Comparison of ENCODE assay signal across 8 cellular contexts in genomic region chr2:86851581-86851980, GRCh38. TPM values are rescaled to one million over a fixed set of nuclear protein-coding genes. Genes with fewer than 3 reads are reported as not detected.
DNase-seq lines count a peak whose midpoint lies in the region; ATAC-seq and TF ChIP-seq lines count a peak whose summit lies in the region.
"Not testable (repeated sequence)": the region's sequence is repeated elsewhere in the genome, so short reads cannot be mapped to it uniquely, and the experiment has no call there.
"Had no signal": no experiment of that assay in that cellular context is flagged by ENCODE, and none has a peak within 500 bp of the region (broad histone marks: within the 10 kb centered on the region; RNA-seq: fewer than 3 reads in every experiment).

No MANE protein-coding gene starts in this region.

- H3K4me1 ChIP-seq in CD8-positive, alpha-beta memory T cell (ENCODE audit: insufficient read depth, low read length), result not testable (repeated sequence)

- H3K27ac ChIP-seq in CD8-positive, alpha-beta memory T cell (ENCODE audit: low read depth, low read length), result not testable (repeated sequence)
- H3K27ac ChIP-seq in KOPT-K1 (ENCODE audit: low read depth, low read length, poor library complexity, severe bottlenecking), result peak overlapping the region; percentile 62

- H3K27ac Mint-ChIP-seq in CD8-positive, alpha-beta memory T cell, result peak overlapping the region in 7 of 8 donors; percentile 60 to 92 (median 75)
- peak overlapping the region; percentile 78 for H3K27ac Mint-ChIP-seq in activated T-cell treated with anti-CD3 and anti-CD28 coated beads, Interleukin-2, amount 50 U/mL, for 24 hours
- H3K27ac Mint-ChIP-seq in activated naive CD8-positive, alpha-beta T cell treated with anti-CD3 and anti-CD28 coated beads, Interleukin-2, amount 50 U/mL, for 24 hours, result peak overlapping the region; percentile 83
- H3K27ac Mint-ChIP-seq in neural crest cell (ENCODE audit: unreplicated experiment), result peak overlapping the region; percentile 35
- peak overlapping the region; percentile 88 for H3K27ac Mint-ChIP-seq in stimulated activated naive CD8-positive, alpha-beta T cell treated with anti-CD3 and anti-CD28 coated beads, Interleukin-15, Interleukin-2, amounts not matched to agents 100 ng/mL and 50 ng/mL, for 24 hours

- peak; percentile 61 for ATAC-seq in activated naive CD8-positive, alpha-beta T cell treated with anti-CD3 and anti-CD28 coated beads, Interleukin-2, amount 50 U/mL, for 24 hours

- peak overlapping the region in 2 of 7 donors; percentile 37 to 41 for H3K4me3 Mint-ChIP-seq in CD8-positive, alpha-beta memory T cell
- not testable (repeated sequence) for H3K4me3 Mint-ChIP-seq in activated T-cell treated with anti-CD3 and anti-CD28 coated beads, Interleukin-2, amount 50 U/mL, for 24 hours; activated naive CD8-positive, alpha-beta T cell treated with anti-CD3 and anti-CD28 coated beads, Interleukin-2, amount 50 U/mL, for 24 hours; neural crest cell
- H3K4me3 Mint-ChIP-seq in stimulated activated naive CD8-positive, alpha-beta T cell treated with anti-CD3 and anti-CD28 coated beads, Interleukin-15, Interleukin-2, amounts not matched to agents 100 ng/mL and 50 ng/mL, for 24 hours, result peak overlapping the region; percentile 49

- peaks cover 22 to 59% (median 38%) of the 10 kb centered on the region in 3 donors for H3K4me1 Mint-ChIP-seq in CD8-positive, alpha-beta memory T cell
- H3K4me1 Mint-ChIP-seq in activated T-cell treated with anti-CD3 and anti-CD28 coated beads, Interleukin-2, amount 50 U/mL, for 24 hours (ENCODE audit: low read depth), result peaks cover 28% of the 10 kb centered on the region
- H3K4me1 Mint-ChIP-seq in activated naive CD8-positive, alpha-beta T cell treated with anti-CD3 and anti-CD28 coated beads, Interleukin-2, amount 50 U/mL, for 24 hours, result peaks cover 49% of the 10 kb centered on the region
- not testable (repeated sequence) for H3K4me1 Mint-ChIP-seq in neural crest cell
- H3K4me1 Mint-ChIP-seq in stimulated activated naive CD8-positive, alpha-beta T cell treated with anti-CD3 and anti-CD28 coated beads, Interleukin-15, Interleukin-2, amounts not matched to agents 100 ng/mL and 50 ng/mL, for 24 hours (ENCODE audit: low read depth), result peaks cover 51% of the 10 kb centered on the region

- not testable (repeated sequence) for H3K9me3 Mint-ChIP-seq in CD8-positive, alpha-beta memory T cell; activated T-cell treated with anti-CD3 and anti-CD28 coated beads, Interleukin-2, amount 50 U/mL, for 24 hours; activated naive CD8-positive, alpha-beta T cell treated with anti-CD3 and anti-CD28 coated beads, Interleukin-2, amount 50 U/mL, for 24 hours; neural crest cell; stimulated activated naive CD8-positive, alpha-beta T cell treated with anti-CD3 and anti-CD28 coated beads, Interleukin-15, Interleukin-2, amounts not matched to agents 100 ng/mL and 50 ng/mL, for 24 hours

- POLR2A ChIA-PET in CD8-positive, alpha-beta memory T cell (lab: Charles Lee), result not testable (repeated sequence)

- H3K9me3 ChIP-seq in CD8-positive, alpha-beta memory T cell (ENCODE audit: low read length); KOPT-K1 (ENCODE audit: insufficient read depth, low read length, poor library complexity, severe bottlenecking): not testable (repeated sequence)

- not testable (repeated sequence) for H3K36me3 ChIP-seq in CD8-positive, alpha-beta memory T cell (ENCODE audit: insufficient read depth, low read length); KOPT-K1 (ENCODE audit: insufficient read depth, low read length)

- H3K36me3 Mint-ChIP-seq in CD8-positive, alpha-beta memory T cell, result peaks cover 0 to 65% (median 4%) of the 10 kb centered on the region in 3 donors
- peaks cover 33% of the 10 kb centered on the region for H3K36me3 Mint-ChIP-seq in activated T-cell treated with anti-CD3 and anti-CD28 coated beads, Interleukin-2, amount 50 U/mL, for 24 hours (ENCODE audit: low read depth)
- peaks cover 29% of the 10 kb centered on the region for H3K36me3 Mint-ChIP-seq in activated naive CD8-positive, alpha-beta T cell treated with anti-CD3 and anti-CD28 coated beads, Interleukin-2, amount 50 U/mL, for 24 hours (ENCODE audit: low read depth)
- H3K36me3 Mint-ChIP-seq in neural crest cell (ENCODE audit: low read depth), result not testable (repeated sequence)
- peaks cover 29% of the 10 kb centered on the region for H3K36me3 Mint-ChIP-seq in stimulated activated naive CD8-positive, alpha-beta T cell treated with anti-CD3 and anti-CD28 coated beads, Interleukin-15, Interleukin-2, amounts not matched to agents 100 ng/mL and 50 ng/mL, for 24 hours (ENCODE audit: low read depth)

- not testable (repeated sequence) for H3K27me3 ChIP-seq in CD8-positive, alpha-beta memory T cell (ENCODE audit: insufficient read depth, low read length, poor library complexity, severe bottlenecking)

- CTCF ChIA-PET in CD8-positive, alpha-beta memory T cell (lab: Charles Lee), result not testable (repeated sequence)

- H3K4me3 ChIP-seq in CD8-positive, alpha-beta memory T cell (ENCODE audit: low read length), result not testable (repeated sequence)

- H3K27me3 Mint-ChIP-seq in CD8-positive, alpha-beta memory T cell; activated T-cell treated with anti-CD3 and anti-CD28 coated beads, Interleukin-2, amount 50 U/mL, for 24 hours; activated naive CD8-positive, alpha-beta T cell treated with anti-CD3 and anti-CD28 coated beads, Interleukin-2, amount 50 U/mL, for 24 hours; neural crest cell (ENCODE audit: low read depth); stimulated activated naive CD8-positive, alpha-beta T cell treated with anti-CD3 and anti-CD28 coated beads, Interleukin-15, Interleukin-2, amounts not matched to agents 100 ng/mL and 50 ng/mL, for 24 hours: not testable (repeated sequence)

- not testable (repeated sequence) for DNase-seq in CD8-positive, alpha-beta memory T cell; activated T-cell treated with anti-CD3 and anti-CD28 coated beads, Interleukin-2, amount 50 U/mL, for 24 hours; activated naive CD8-positive, alpha-beta T cell treated with anti-CD3 and anti-CD28 coated beads, Interleukin-2, amount 50 U/mL, for 24 hours; neural crest cell (ENCODE audit: low read depth, low spot score)
- DNase-seq in RPMI8226, result peak; percentile 77

- not testable (repeated sequence) for TF ChIP-seq CTCF in neural crest cell (conservative IDR thresholded peaks at IDR 0.05)

RNA-seq across cellular contexts. Expression of gene CD8B, which starts 10.1 kb away (rescaled TPM):
- total RNA-seq in CD8-positive, alpha-beta memory T cell, result 100 to 1,000 TPM; 259 to 273 TPM
- polyA plus RNA-seq in CD8-positive, alpha-beta memory T cell, result 908 TPM
- not detected in 2 replicates for total RNA-seq in neural crest cell
- total RNA-seq: HepG2 had no signal

Comparison
In these comparisons a context has a peak if more than half of its experiments do, and no peak if none do; other contexts are left out.
1. H3K27ac Mint-ChIP-seq: peak in every context shown above with its lines; median percentile 88 in stimulated activated naive CD8-positive, alpha-beta T cell treated with anti-CD3 and anti-CD28 coated beads, Interleukin-15, Interleukin-2, amounts not matched to agents 100 ng/mL and 50 ng/mL, for 24 hours; 83 in activated naive CD8-positive, alpha-beta T cell treated with anti-CD3 and anti-CD28 coated beads, Interleukin-2, amount 50 U/mL, for 24 hours; 78 in activated T-cell treated with anti-CD3 and anti-CD28 coated beads, Interleukin-2, amount 50 U/mL, for 24 hours; 75 in CD8-positive, alpha-beta memory T cell; 35 in neural crest cell.
2. RNA of gene CD8B, which starts 10.1 kb away (total RNA-seq): 259 to 273 TPM in CD8-positive, alpha-beta memory T cell; not detected in neural crest cell; every median in the first group is over 100 times any median in the second.